ENCODE assay signal across 1 cellular context in genomic region chr2:171687287-171688128, GRCh38.
TF ChIP-seq lines count a peak whose summit lies in the region.

Gene DYNC1I2, plus strand, starts transcription at chr2:171687469. Its CDS starts 2,687 bp downstream, at chr2:171690156.

TF ChIP-seq in HepG2, 621 proteins besides CTCF, POLR2A, EP300 and RAD21 (continued from another document and continues in another):
- peak; percentile 96 for TF ChIP-seq ARID4A (CRISPR knock-in tag; IDR thresholded peaks at IDR 0.05; ENCODE audit: borderline replicate concordance)
- no peak for TF ChIP-seq CREB3 (CRISPR knock-in tag; IDR thresholded peaks at IDR 0.05)
- TF ChIP-seq ZNF713 (CRISPR knock-in tag; IDR thresholded peaks at IDR 0.05) = peak; percentile 90; the same call in 1 of the 2 replicates
- TF ChIP-seq ZNF446 (CRISPR knock-in tag; IDR thresholded peaks at IDR 0.05) = no peak
- no peak for TF ChIP-seq NR1H2 (CRISPR knock-in tag; IDR thresholded peaks at IDR 0.05; ENCODE audit: borderline replicate concordance, low read depth)
- TF ChIP-seq KAT7 (CRISPR knock-in tag; IDR thresholded peaks at IDR 0.05; ENCODE audit: borderline replicate concordance) = peak; percentile 82
- TF ChIP-seq ISL2 (CRISPR knock-in tag; IDR thresholded peaks at IDR 0.05) = peak; percentile 54; the same call in 1 of the 2 replicates
- TF ChIP-seq ZBTB1 (CRISPR knock-in tag; IDR thresholded peaks at IDR 0.05; ENCODE audit: borderline replicate concordance) = no peak
- peak; percentile 95; the same call in 1 of the 2 replicates for TF ChIP-seq ZNF572 (CRISPR knock-in tag; IDR thresholded peaks at IDR 0.05)
- TF ChIP-seq, protein P1, sequence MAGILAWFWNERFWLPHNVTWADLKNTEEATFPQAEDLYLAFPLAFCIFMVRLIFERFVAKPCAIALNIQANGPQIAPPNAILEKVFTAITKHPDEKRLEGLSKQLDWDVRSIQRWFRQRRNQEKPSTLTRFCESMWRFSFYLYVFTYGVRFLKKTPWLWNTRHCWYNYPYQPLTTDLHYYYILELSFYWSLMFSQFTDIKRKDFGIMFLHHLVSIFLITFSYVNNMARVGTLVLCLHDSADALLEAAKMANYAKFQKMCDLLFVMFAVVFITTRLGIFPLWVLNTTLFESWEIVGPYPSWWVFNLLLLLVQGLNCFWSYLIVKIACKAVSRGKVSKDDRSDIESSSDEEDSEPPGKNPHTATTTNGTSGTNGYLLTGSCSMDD (CRISPR knock-in tag; IDR thresholded peaks at IDR 0.05) = no peak
- peak; percentile 67 for TF ChIP-seq ETV6 (CRISPR knock-in tag; conservative IDR thresholded peaks at IDR 0.05)
- TF ChIP-seq HES4 (CRISPR knock-in tag; IDR thresholded peaks at IDR 0.05; ENCODE audit: borderline replicate concordance) = no peak
- TF ChIP-seq, protein P2, sequence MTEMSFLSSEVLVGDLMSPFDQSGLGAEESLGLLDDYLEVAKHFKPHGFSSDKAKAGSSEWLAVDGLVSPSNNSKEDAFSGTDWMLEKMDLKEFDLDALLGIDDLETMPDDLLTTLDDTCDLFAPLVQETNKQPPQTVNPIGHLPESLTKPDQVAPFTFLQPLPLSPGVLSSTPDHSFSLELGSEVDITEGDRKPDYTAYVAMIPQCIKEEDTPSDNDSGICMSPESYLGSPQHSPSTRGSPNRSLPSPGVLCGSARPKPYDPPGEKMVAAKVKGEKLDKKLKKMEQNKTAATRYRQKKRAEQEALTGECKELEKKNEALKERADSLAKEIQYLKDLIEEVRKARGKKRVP (CRISPR knock-in tag; IDR thresholded peaks at IDR 0.05) = peak in 1 of 2 experiments; percentile 58; a peak in 2 of 4 replicates
- TF ChIP-seq ZNF674 (CRISPR knock-in tag; IDR thresholded peaks at IDR 0.05; ENCODE audit: low read depth) = no peak
- TF ChIP-seq RBM39 (IDR thresholded peaks at IDR 0.05; ENCODE audit: low read depth, low read length, poor library complexity, severe bottlenecking) = peak; percentile 97
- no peak for TF ChIP-seq ZNF121 (CRISPR knock-in tag; IDR thresholded peaks at IDR 0.05)
- TF ChIP-seq KDM3A (CRISPR knock-in tag; IDR thresholded peaks at IDR 0.05; ENCODE audit: low read depth) = no peak; the same call in 1 of the 2 replicates
- peak; percentile 60; the same call in 1 of the 2 replicates for TF ChIP-seq HOXD1 (CRISPR knock-in tag; IDR thresholded peaks at IDR 0.05)
- TF ChIP-seq ZNF225 (CRISPR knock-in tag; IDR thresholded peaks at IDR 0.05) = peak; percentile 84; the same call in 1 of the 2 replicates
- TF ChIP-seq ZNF543 (CRISPR knock-in tag; IDR thresholded peaks at IDR 0.05) = peak; percentile 97
- peak; percentile 59; the same call in 1 of the 2 replicates for TF ChIP-seq GPN1 (CRISPR knock-in tag; IDR thresholded peaks at IDR 0.05; ENCODE audit: borderline replicate concordance)
- TF ChIP-seq NR0B2 (CRISPR knock-in tag; IDR thresholded peaks at IDR 0.05) = no peak; the same call in 1 of the 2 replicates
- peak; percentile 32; the same call in 1 of the 2 replicates for TF ChIP-seq ARID3A (IDR thresholded peaks at IDR 0.05; ENCODE audit: low read depth, low read length)
- no peak for TF ChIP-seq SKI (IDR thresholded peaks at IDR 0.05; ENCODE audit: partially characterized antibody)
- TF ChIP-seq ZNF230 (CRISPR knock-in tag; IDR thresholded peaks at IDR 0.05) = peak; percentile 79; the same call in 1 of the 2 replicates
- no peak for TF ChIP-seq U2AF1 (optimal IDR thresholded peaks at IDR 0.05; ENCODE audit: low read depth, low read length)
- peak; percentile 52 for TF ChIP-seq MXD4 (CRISPR knock-in tag; IDR thresholded peaks at IDR 0.05)
- peak; percentile 100 for TF ChIP-seq CREM (IDR thresholded peaks at IDR 0.05)
- no peak; the same call in 1 of the 2 replicates for TF ChIP-seq CREM (CRISPR knock-in tag; IDR thresholded peaks at IDR 0.05)
- no peak for TF ChIP-seq ZNF207 (IDR thresholded peaks at IDR 0.05; ENCODE audit: borderline replicate concordance)
- peak; percentile 53; the same call in 1 of the 2 replicates for TF ChIP-seq GATA4 (IDR thresholded peaks at IDR 0.05; ENCODE audit: borderline replicate concordance, low read depth)
- TF ChIP-seq, protein P3, sequence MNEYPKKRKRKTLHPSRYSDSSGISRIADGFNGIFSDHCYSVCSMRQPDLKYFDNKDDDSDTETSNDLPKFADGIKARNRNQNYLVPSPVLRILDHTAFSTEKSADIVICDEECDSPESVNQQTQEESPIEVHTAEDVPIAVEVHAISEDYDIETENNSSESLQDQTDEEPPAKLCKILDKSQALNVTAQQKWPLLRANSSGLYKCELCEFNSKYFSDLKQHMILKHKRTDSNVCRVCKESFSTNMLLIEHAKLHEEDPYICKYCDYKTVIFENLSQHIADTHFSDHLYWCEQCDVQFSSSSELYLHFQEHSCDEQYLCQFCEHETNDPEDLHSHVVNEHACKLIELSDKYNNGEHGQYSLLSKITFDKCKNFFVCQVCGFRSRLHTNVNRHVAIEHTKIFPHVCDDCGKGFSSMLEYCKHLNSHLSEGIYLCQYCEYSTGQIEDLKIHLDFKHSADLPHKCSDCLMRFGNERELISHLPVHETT (CRISPR knock-in tag; conservative IDR thresholded peaks at IDR 0.05) = 0 out of 2 replicates have a peak, but pooled peaks have one; percentile 22
- peak; percentile 82 for TF ChIP-seq MIER3 (CRISPR knock-in tag; IDR thresholded peaks at IDR 0.05; ENCODE audit: borderline replicate concordance)
- TF ChIP-seq, protein P4, sequence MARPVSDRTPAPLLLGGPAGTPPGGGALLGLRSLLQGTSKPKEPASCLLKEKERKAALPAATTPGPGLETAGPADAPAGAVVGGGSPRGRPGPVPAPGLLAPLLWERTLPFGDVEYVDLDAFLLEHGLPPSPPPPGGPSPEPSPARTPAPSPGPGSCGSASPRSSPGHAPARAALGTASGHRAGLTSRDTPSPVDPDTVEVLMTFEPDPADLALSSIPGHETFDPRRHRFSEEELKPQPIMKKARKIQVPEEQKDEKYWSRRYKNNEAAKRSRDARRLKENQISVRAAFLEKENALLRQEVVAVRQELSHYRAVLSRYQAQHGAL (CRISPR knock-in tag; IDR thresholded peaks at IDR 0.05; ENCODE audit: not compliant biosample characterization) = no peak
- TF ChIP-seq ZNF652 (CRISPR knock-in tag; IDR thresholded peaks at IDR 0.05; ENCODE audit: borderline replicate concordance, low read depth) = no peak
- no peak; the same call in 1 of the 2 replicates for TF ChIP-seq ZNF484 (CRISPR knock-in tag; IDR thresholded peaks at IDR 0.05; ENCODE audit: borderline replicate concordance, low read depth)
- TF ChIP-seq, protein P5, sequence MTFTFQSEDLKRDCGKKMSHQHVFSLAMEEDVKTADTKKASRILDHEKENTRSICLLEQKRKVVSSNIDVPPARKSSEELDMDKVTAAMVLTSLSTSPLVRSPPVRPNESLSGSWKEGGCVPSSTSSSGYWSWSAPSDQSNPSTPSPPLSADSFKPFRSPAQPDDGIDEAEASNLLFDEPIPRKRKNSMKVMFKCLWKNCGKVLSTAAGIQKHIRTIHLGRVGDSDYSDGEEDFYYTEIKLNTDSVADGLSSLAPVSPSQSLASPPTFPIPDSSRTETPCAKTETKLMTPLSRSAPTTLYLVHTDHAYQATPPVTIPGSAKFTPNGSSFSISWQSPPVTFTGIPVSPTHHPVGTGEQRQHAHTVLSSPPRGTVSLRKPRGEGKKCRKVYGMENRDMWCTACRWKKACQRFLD (CRISPR knock-in tag; IDR thresholded peaks at IDR 0.05; ENCODE audit: borderline replicate concordance) = peak; percentile 92; the same call in 1 of the 2 replicates
- peak; percentile 97 for TF ChIP-seq IRF2 (CRISPR knock-in tag; IDR thresholded peaks at IDR 0.05)
- TF ChIP-seq, protein P6, sequence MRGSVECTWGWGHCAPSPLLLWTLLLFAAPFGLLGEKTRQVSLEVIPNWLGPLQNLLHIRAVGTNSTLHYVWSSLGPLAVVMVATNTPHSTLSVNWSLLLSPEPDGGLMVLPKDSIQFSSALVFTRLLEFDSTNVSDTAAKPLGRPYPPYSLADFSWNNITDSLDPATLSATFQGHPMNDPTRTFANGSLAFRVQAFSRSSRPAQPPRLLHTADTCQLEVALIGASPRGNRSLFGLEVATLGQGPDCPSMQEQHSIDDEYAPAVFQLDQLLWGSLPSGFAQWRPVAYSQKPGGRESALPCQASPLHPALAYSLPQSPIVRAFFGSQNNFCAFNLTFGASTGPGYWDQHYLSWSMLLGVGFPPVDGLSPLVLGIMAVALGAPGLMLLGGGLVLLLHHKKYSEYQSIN (CRISPR knock-in tag; IDR thresholded peaks at IDR 0.05; ENCODE audit: borderline replicate concordance) = no peak
- no peak for TF ChIP-seq MBNL3 (CRISPR knock-in tag; conservative IDR thresholded peaks at IDR 0.05)
- TF ChIP-seq PHF21A (CRISPR knock-in tag; IDR thresholded peaks at IDR 0.05) = peak; percentile 58
- no peak for TF ChIP-seq SOX6 (IDR thresholded peaks at IDR 0.05)
- TF ChIP-seq SOX6 (CRISPR knock-in tag; IDR thresholded peaks at IDR 0.05) = peak; percentile 66
- TF ChIP-seq MNT (IDR thresholded peaks at IDR 0.05) = peak; percentile 37; the same call in 1 of the 2 replicates
- TF ChIP-seq ZNF644 (CRISPR knock-in tag; IDR thresholded peaks at IDR 0.05; ENCODE audit: low read depth) = 0 out of 2 replicates have a peak, but pooled peaks have one; percentile 7
- TF ChIP-seq ZNF563 (CRISPR knock-in tag; IDR thresholded peaks at IDR 0.05) = no peak
